In the genomic region with DNA sequence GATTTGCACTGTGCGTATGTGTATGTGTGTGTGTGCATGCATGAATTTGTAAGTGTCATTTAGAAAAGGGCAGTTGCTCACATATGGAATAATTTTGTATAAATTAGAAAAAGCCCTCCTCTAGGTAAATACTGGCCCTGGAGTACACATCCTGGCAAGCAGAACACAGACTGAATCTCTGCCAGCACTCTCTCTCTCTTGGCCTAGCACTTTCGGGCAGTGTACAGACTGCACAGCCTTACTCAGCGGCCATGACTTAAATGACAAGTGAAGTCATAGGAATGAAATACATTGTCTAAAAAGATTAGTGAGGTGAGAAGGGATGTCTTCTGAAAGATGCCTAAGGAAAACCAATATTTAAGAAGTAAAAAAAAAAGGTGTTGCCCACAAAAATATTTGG, we compare ENCODE assay signal across 18 cellular contexts.
DNase-seq lines count a peak whose midpoint lies in the region; ATAC-seq, FAIRE-seq and TF ChIP-seq lines count a peak whose summit lies in the region.
"Had no signal": no experiment of that assay in that cellular context is flagged by ENCODE, and none has a peak within 500 bp of the region (broad histone marks: within the 10 kb centered on the region; RNA-seq: fewer than 3 reads in every experiment).

No MANE protein-coding gene starts in this region.

- no peak overlapping the region for H3K9ac ChIP-seq in kidney (ENCODE audit: low read length in 2 of 2)
- H3K9ac ChIP-seq: KMS-11, neural progenitor cell had no signal

- H3K27me3 ChIP-seq in ascending aorta (no peaks in the 10 kb centered on the region), thyroid gland (no peaks in the 10 kb centered on the region)
- H3K27me3 ChIP-seq: neural progenitor cell, tibial artery had no signal

- H3K4me3 ChIP-seq in ascending aorta (no peak overlapping the region), thyroid gland (replicated peaks in 1 of 3) (no peak overlapping the region), kidney (ENCODE audit: low read length in 2 of 2) (no peak overlapping the region)
- H3K4me3 ChIP-seq: neural progenitor cell, tibial artery had no signal

- H3K9me3 ChIP-seq in ascending aorta (no peaks in the 10 kb centered on the region), thyroid gland (no peaks in the 10 kb centered on the region), kidney (ENCODE audit: control insufficient read depth in 1 of 2, low read length in 2 of 2) (no peaks in the 10 kb centered on the region)
- H3K9me3 ChIP-seq: tibial artery had no signal

- H3K27ac ChIP-seq in ascending aorta (peak overlapping the region; percentile 37 to 62), thyroid gland (no peak overlapping the region), kidney (ENCODE audit: low read depth in 2 of 2, low read length in 2 of 2) (no peak overlapping the region)
- H3K27ac ChIP-seq: C4-2B, KMS-11, neural progenitor cell had no signal

- WGBS in thyroid gland, 2 donors, result 50 to 61% methylated on average over 3 of the region's 3 CpGs

- no peak for TF ChIP-seq POLR2A in thyroid gland (IDR thresholded peaks at IDR 0.05)

- DNase-seq in NCI-H510A treated with DMSO at 0.1 percent for 48 hours (lab: John Stamatoyannopoulos, UW), result peak; percentile 42
- DNase-seq in NCI-H510A (lab: John Stamatoyannopoulos, UW), result no peak
- DNase-seq in ascending aorta (ENCODE audit: low spot score in 2 of 2), result no peak
- DNase-seq in left cardiac atrium, result peak; percentile 20
- DNase-seq in thyroid gland, result peak; percentile 22 to 54
- no peak for DNase-seq in kidney
- DNase-seq: activated CD4-positive, alpha-beta T cell treated with anti-CD3 and anti-CD28 coated beads for 36 hours; activated CD8-positive, alpha-beta memory T cell treated with anti-CD3 and anti-CD28 coated beads, Interleukin-2, amount 50 U/mL, for 4 hours; activated naive CD4-positive, alpha-beta T cell treated with Interleukin-2 at 50 U/mL for 16 hours; NCI-H1436; SIG-M5; tibial artery had no signal

- TF ChIP-seq CTCF in ascending aorta (IDR thresholded peaks at IDR 0.05) (no peak), thyroid gland (IDR thresholded peaks at IDR 0.05) (no peak), kidney (IDR thresholded peaks at IDR 0.05; ENCODE audit: borderline replicate concordance, extremely low read depth, insufficient read depth) (no peak)

- ATAC-seq in left cardiac atrium (peak; percentile 80 to 95), GM21515 (IDR thresholded peaks at IDR 0.05; ENCODE audit: unreplicated experiment) (no peak), HG03460 (IDR thresholded peaks at IDR 0.05; ENCODE audit: unreplicated experiment) (no peak)
- ATAC-seq: activated CD4-positive, alpha-beta T cell treated with anti-CD3 and anti-CD28 coated beads for 36 hours; sciatic nerve had no signal

- intact Hi-C loops in ascending aorta (cut with DNase I), result no loop called here
- intact Hi-C loops in left cardiac atrium (cut with DNase I), result no loop called here
- intact Hi-C loops in thyroid gland (cut with DNase I), result no loop called here
- intact Hi-C loops in kidney (cut with DNase I), result no loop called here

- FAIRE-seq in kidney (lab: Jason Lieb, UNC), result no peak

- H3K36me3 ChIP-seq in ascending aorta, result no peaks in the 10 kb centered on the region
- H3K36me3 ChIP-seq in thyroid gland, result no peaks in the 10 kb centered on the region
- H3K36me3 ChIP-seq in kidney (ENCODE audit: control insufficient read depth in 1 of 2, insufficient read depth in 2 of 2, low read length in 2 of 2), result no peaks in the 10 kb centered on the region
- H3K36me3 ChIP-seq: neural progenitor cell, tibial artery had no signal

- peaks cover 0 to 8% of the 10 kb centered on the region in 2 donors for H3K4me1 ChIP-seq in ascending aorta
- H3K4me1 ChIP-seq in thyroid gland, result peaks cover 0 to 6% of the 10 kb centered on the region in 2 donors
- H3K4me1 ChIP-seq in kidney (ENCODE audit: control insufficient read depth in 1 of 2, insufficient read depth in 1 of 2, low read depth in 1 of 2, low read length in 2 of 2), result no peaks in the 10 kb centered on the region
- H3K4me1 ChIP-seq: neural progenitor cell had no signal

Comparison
In these comparisons a context has a peak if more than half of its experiments do, and no peak if none do; other contexts are left out.
1. DNase-seq: peak in NCI-H510A treated with DMSO at 0.1 percent for 48 hours (single experiment), left cardiac atrium (single experiment) and thyroid gland (2 of 2); none in NCI-H510A (single experiment), ascending aorta (0 of 2) and kidney (single experiment).
2. H3K27ac ChIP-seq: peak in ascending aorta (2 of 2); none in thyroid gland (0 of 3) and kidney (0 of 2).
3. ATAC-seq: peak in left cardiac atrium (2 of 2); none in GM21515 (single experiment) and HG03460 (single experiment).